17 cellular contexts compared by ENCODE assay signal in the genomic region with DNA sequence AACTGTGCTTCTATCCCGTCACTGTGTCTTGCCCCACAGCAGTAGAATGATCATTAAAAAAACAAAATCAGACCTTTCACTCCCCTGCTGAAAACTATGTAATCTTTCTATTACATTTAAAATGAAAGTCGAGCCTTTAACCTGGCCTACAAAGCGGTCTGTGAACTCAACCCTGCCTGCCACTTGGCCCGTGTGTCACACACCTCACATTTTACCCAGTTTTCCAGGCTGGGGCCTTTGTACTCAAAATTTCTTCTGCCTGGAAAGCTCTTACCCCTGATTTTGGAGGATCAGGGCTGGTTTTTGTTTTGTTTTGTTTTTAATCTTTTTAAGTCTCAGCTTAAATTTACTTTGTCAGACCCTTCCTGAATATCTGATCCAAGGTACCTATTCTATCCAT.
A peak's percentile ranks its signal among the peaks of the same experiment; 100 is the strongest.
DNase-seq lines count a peak whose midpoint lies in the region; ATAC-seq and TF ChIP-seq lines count a peak whose summit lies in the region.
"Had no signal": no experiment of that assay in that cellular context is flagged by ENCODE, and none has a peak within 500 bp of the region (broad histone marks: within the 10 kb centered on the region; RNA-seq: fewer than 3 reads in every experiment).

No MANE protein-coding gene starts in this region.

- no peaks in the 10 kb centered on the region for H3K27me3 ChIP-seq in CD4-positive, CD25-positive, alpha-beta regulatory T cell (ENCODE audit: control insufficient read depth, insufficient read depth, low read length)
- H3K27me3 ChIP-seq in Panc1 (ENCODE audit: control insufficient read depth, insufficient read depth, low read length), result no peaks in the 10 kb centered on the region
- no peaks in the 10 kb centered on the region for H3K27me3 ChIP-seq in gastrocnemius medialis
- H3K27me3 ChIP-seq in spleen (replicated peaks in 1 of 7), result no peaks in the 10 kb centered on the region
- no peaks in the 10 kb centered on the region for H3K27me3 ChIP-seq in foreskin keratinocyte
- H3K27me3 ChIP-seq: BLaER1 treated with 17β-estradiol and CSF1 and Interleukin-3, amounts not matched to agents 10 nM and 100 nM; MG63; SJCRH30 had no signal

- peak overlapping the region in 2 of 3 donors; percentile 37 to 75 for H3K27ac Mint-ChIP-seq in CD4-positive, CD25-positive, alpha-beta regulatory T cell

- no peak for ATAC-seq in CD4-positive, CD25-positive, alpha-beta regulatory T cell (ENCODE audit: low read depth in 2 of 2)
- no peak for ATAC-seq in Panc1
- ATAC-seq in left lobe of liver, result peak; percentile 87
- no peak for ATAC-seq in gastrocnemius medialis
- no peak for ATAC-seq in foreskin keratinocyte
- ATAC-seq: GM12878 had no signal

- CTCF ChIA-PET in Panc1 (lab: Charles Lee), result no interaction called here

- H3K4me1 ChIP-seq in CD4-positive, CD25-positive, alpha-beta regulatory T cell (ENCODE audit: control insufficient read depth, insufficient read depth, low read length, poor library complexity, severe bottlenecking), result no peaks in the 10 kb centered on the region
- H3K4me1 ChIP-seq in Panc1 (ENCODE audit: control insufficient read depth, insufficient read depth, low read length) (peaks cover 9% of the 10 kb centered on the region), gastrocnemius medialis (peaks cover 49 to 63% of the 10 kb centered on the region in 2 donors), spleen (peaks cover 0 to 26% (median 7%) of the 10 kb centered on the region in 6 donors), foreskin keratinocyte (peaks cover 8% of the 10 kb centered on the region)
- H3K4me1 ChIP-seq: SJCRH30 had no signal

- H3K4me3 Mint-ChIP-seq in CD4-positive, CD25-positive, alpha-beta regulatory T cell, result no peak overlapping the region

- no peak overlapping the region for H3K4me3 ChIP-seq in CD4-positive, CD25-positive, alpha-beta regulatory T cell (ENCODE audit: low read depth, low read length)
- H3K4me3 ChIP-seq in Panc1 (ENCODE audit: low read depth in 2 of 2, low read length in 2 of 2), result no peak overlapping the region
- H3K4me3 ChIP-seq in gastrocnemius medialis, result no peak overlapping the region
- H3K4me3 ChIP-seq in spleen, result no peak overlapping the region
- H3K4me3 ChIP-seq: BLaER1 treated with 17β-estradiol and CSF1 and Interleukin-3, amounts not matched to agents 10 nM and 100 nM; GM12878; MG63; SJCRH30 had no signal

- DNase-seq in CD4-positive, CD25-positive, alpha-beta regulatory T cell, result no peak
- DNase-seq in Panc1 (ENCODE audit: low read depth, low spot score) (no peak), left lobe of liver (ENCODE audit: low spot score) (peak; percentile 69), gastrocnemius medialis (no peak), spleen (no peak), NCI-H526 treated with DMSO at 0.1 percent for 48 hours (lab: John Stamatoyannopoulos, UW) (no peak), foreskin keratinocyte (no peak)
- DNase-seq: DND-41, IMR-90, Karpas-422, MG63, NCI-H1092, NCI-H2081 treated with DMSO at 0.1 percent for 48 hours, NCI-H510A treated with DMSO at 0.1 percent for 48 hours, SJCRH30 had no signal

- TF ChIP-seq CTCF in Panc1 (IDR thresholded peaks at IDR 0.05), result no peak
- TF ChIP-seq CTCF in gastrocnemius medialis (IDR thresholded peaks at IDR 0.05 in 4 of 5, conservative IDR thresholded peaks at IDR 0.05 in 1 of 5), result no peak
- TF ChIP-seq CTCF in spleen (IDR thresholded peaks at IDR 0.05 in 8 of 11, conservative IDR thresholded peaks at IDR 0.05 in 3 of 11), result no peak
- no peak for TF ChIP-seq CTCF in foreskin keratinocyte (conservative IDR thresholded peaks at IDR 0.05)

- peaks cover 11% of the 10 kb centered on the region for H3K36me3 ChIP-seq in CD4-positive, CD25-positive, alpha-beta regulatory T cell (ENCODE audit: control insufficient read depth, insufficient read depth, low read length)
- H3K36me3 ChIP-seq in Panc1 (ENCODE audit: control insufficient read depth, insufficient read depth, low read length) (no peaks in the 10 kb centered on the region), gastrocnemius medialis (no peaks in the 10 kb centered on the region), spleen (peaks cover 0 to 51% (median 3%) of the 10 kb centered on the region in 6 donors)

- 95 to 98% (median 95%) methylated on average over 4 of the region's 4 CpGs for WGBS in spleen, 5 donors

- H3K9me3 Mint-ChIP-seq in CD4-positive, CD25-positive, alpha-beta regulatory T cell, result peaks cover 0 to 2% (median 0%) of the 10 kb centered on the region in 7 donors

- TF ChIP-seq POLR2A in gastrocnemius medialis (IDR thresholded peaks at IDR 0.05) (no peak), spleen (IDR thresholded peaks at IDR 0.05) (no peak)

- POLR2A ChIA-PET in Panc1 (lab: Charles Lee), result no interaction called here

- no peak overlapping the region for H3K27ac ChIP-seq in CD4-positive, CD25-positive, alpha-beta regulatory T cell (ENCODE audit: insufficient read depth, low read length, poor library complexity, severe bottlenecking)
- no peak overlapping the region for H3K27ac ChIP-seq in Panc1 (ENCODE audit: low read length)
- H3K27ac ChIP-seq in gastrocnemius medialis, result peak overlapping the region; percentile 18 to 63 (median 37)
- no peak overlapping the region for H3K27ac ChIP-seq in spleen
- H3K27ac ChIP-seq in foreskin keratinocyte, result no peak overlapping the region
- H3K27ac ChIP-seq: BLaER1 treated with 17β-estradiol and CSF1 and Interleukin-3, amounts not matched to agents 10 nM and 100 nM; SJCRH30 had no signal

- in situ Hi-C loops in Panc1 (cut with HindIII; ENCODE audit: low pct_unique_long_range_greater_than_20kb, low sequenced_read_pairs) (no loop called here), gastrocnemius medialis (cut with MboI; ENCODE audit: low sequenced_read_pairs in 4 of 4) (no loop called here)

- H3K36me3 Mint-ChIP-seq in CD4-positive, CD25-positive, alpha-beta regulatory T cell, result peaks cover 31% of the 10 kb centered on the region

- intact Hi-C loops in Panc1 (cut with micrococcal nuclease; ENCODE audit: unreplicated experiment) (no loop called here), gastrocnemius medialis (cut with DNase I; ENCODE audit: low total_unique reads) (no loop called here), spleen (cut with DNase I; ENCODE audit: low total_unique reads) (no loop called here)

- BruUV-seq in Panc1 (replicated peaks; lab: Mats Ljungman, UMichigan), result TSS peak; percentile 39

- H3K9me3 ChIP-seq in CD4-positive, CD25-positive, alpha-beta regulatory T cell (ENCODE audit: control insufficient read depth in 2 of 2, low read length in 2 of 2), result no peaks in the 10 kb centered on the region
- H3K9me3 ChIP-seq in Panc1 (ENCODE audit: control insufficient read depth, insufficient read depth, low read depth, low read length) (no peaks in the 10 kb centered on the region), gastrocnemius medialis (no peaks in the 10 kb centered on the region), spleen (no peaks in the 10 kb centered on the region)
- H3K9me3 ChIP-seq: BLaER1 treated with 17β-estradiol and CSF1 and Interleukin-3, amounts not matched to agents 10 nM and 100 nM; MG63; SJCRH30 had no signal

- H3K4me1 Mint-ChIP-seq in CD4-positive, CD25-positive, alpha-beta regulatory T cell, result peaks cover 24 to 37% (median 36%) of the 10 kb centered on the region in 4 donors

- H3K27me3 Mint-ChIP-seq in CD4-positive, CD25-positive, alpha-beta regulatory T cell, result no peaks in the 10 kb centered on the region

Comparison
In these comparisons a context has a peak if more than half of its experiments do, and no peak if none do; other contexts are left out.
1. H3K27ac ChIP-seq: peak in gastrocnemius medialis (4 of 4); none in CD4-positive, CD25-positive, alpha-beta regulatory T cell (single experiment), Panc1 (single experiment), spleen (0 of 8) and foreskin keratinocyte (single experiment).